8 cellular contexts compared by ENCODE assay signal in genomic region chr11:75388386-75389275, GRCh38. TPM values are rescaled to one million over a fixed set of nuclear protein-coding genes. Genes with fewer than 3 reads are reported as not detected.
DNase-seq lines count a peak whose midpoint lies in the region; ATAC-seq and TF ChIP-seq lines count a peak whose summit lies in the region.

No MANE protein-coding gene starts in this region.

- H3K4me3 Mint-ChIP-seq in T-helper 17 cell, result no peak overlapping the region

- H3K4me3 ChIP-seq in AG04450 (ENCODE audit: low read depth, low read length) (no peak overlapping the region), hepatocyte (no peak overlapping the region)

- peaks cover 8% of the 10 kb centered on the region for H3K4me1 Mint-ChIP-seq in T-helper 17 cell

- H3K27me3 ChIP-seq in AG04450 (ENCODE audit: control insufficient read depth, insufficient read depth, low read length) (peaks cover 9% of the 10 kb centered on the region), hepatocyte (no peaks in the 10 kb centered on the region)

- CTCF ChIA-PET in AG04450 (lab: Charles Lee), result interaction anchor here (0.6 to 6.9 kb wide), 37 partner anchors 9 to 479 kb away, joined by 3 to 105 read pairs (median 3); partner anchors contain the start of gene GDPD5

- no peaks in the 10 kb centered on the region for H3K9me2 ChIP-seq in hepatocyte (replicated peaks; ENCODE audit: insufficient read depth)

- no peak overlapping the region for H3K27ac Mint-ChIP-seq in T-helper 17 cell

- no peaks in the 10 kb centered on the region for H3K9me3 ChIP-seq in AG04450 (ENCODE audit: control insufficient read depth, insufficient read depth, low read length)
- H3K9me3 ChIP-seq in T-helper 17 cell (ENCODE audit: control insufficient read depth, low read length, poor library complexity, severe bottlenecking), result no peaks in the 10 kb centered on the region
- H3K9me3 ChIP-seq in hepatocyte (ENCODE audit: low read depth), result no peaks in the 10 kb centered on the region

- no peak overlapping the region for H3K4me2 ChIP-seq in hepatocyte

- H3K79me2 ChIP-seq in hepatocyte, result no peaks in the 10 kb centered on the region

- H3K4me1 ChIP-seq in hepatocyte (ENCODE audit: insufficient read depth), result peaks cover 14% of the 10 kb centered on the region

- POLR2A ChIA-PET in AG04450 (lab: Yijun Ruan, JAX), result interaction anchor here (0.7 kb wide), 1 partner anchor 187 kb away, joined by 5 read pairs; no protein-coding TSS in a partner anchor

- H4K20me1 ChIP-seq in hepatocyte (ENCODE audit: insufficient read depth, poor library complexity, severe bottlenecking), result no peaks in the 10 kb centered on the region

- H3K27ac ChIP-seq in AG04450 (ENCODE audit: low read depth, low read length), result peak overlapping the region; percentile 11
- no peak overlapping the region for H3K27ac ChIP-seq in hepatocyte

- no peaks in the 10 kb centered on the region for H3K36me3 ChIP-seq in hepatocyte (replicated peaks; ENCODE audit: insufficient read depth, low read depth)

- intact Hi-C loops in sciatic nerve (cut with DNase I), result loop anchor here (10.0 kb wide), 1 partner anchor 64 kb away; no protein-coding TSS in a partner anchor

- 30% methylated on average over 9 of the region's 9 CpGs for WGBS in hepatocyte (ENCODE audit: low lambda C conversion rate, missing lambda C conversion rate)

- DNase-seq in AG04450 (ENCODE audit: low read depth, low spot score), result peak; percentile 45
- peak; percentile 70 for DNase-seq in NCI-H1694 (lab: John Stamatoyannopoulos, UW)
- DNase-seq in T-helper 17 cell, result peak; percentile 19 to 56 (median 44)
- peak in 45 of 56 donors; percentile 9 to 81 (median 39) for DNase-seq in amygdala (lab: John Stamatoyannopoulos, UW)
- peak; percentile 81 for DNase-seq in hepatocyte (ENCODE audit: low spot score)
- DNase-seq in sciatic nerve (ENCODE audit: low spot score), result peak; percentile 86

- H3K36me3 Mint-ChIP-seq in T-helper 17 cell (ENCODE audit: low read depth), result no peaks in the 10 kb centered on the region

- peak; percentile 86 for TF ChIP-seq CTCF in AG04450 (IDR thresholded peaks at IDR 0.05; ENCODE audit: low read depth, low read length)
- peak; percentile 93 for TF ChIP-seq CTCF in hepatocyte (IDR thresholded peaks at IDR 0.05; ENCODE audit: poor library complexity)

- peak; percentile 63 for ATAC-seq in GM19043 (IDR thresholded peaks at IDR 0.05; ENCODE audit: low read depth, unreplicated experiment)
- ATAC-seq in T-helper 17 cell, result peak; percentile 90
- peak; percentile 82 for ATAC-seq in sciatic nerve
- ATAC-seq in GM18861 (IDR thresholded peaks at IDR 0.05; ENCODE audit: unreplicated experiment), result no peak

- H2AFZ ChIP-seq in hepatocyte, result peak overlapping the region; percentile 32

- H3K27me3 Mint-ChIP-seq in T-helper 17 cell, result no peaks in the 10 kb centered on the region

RNA-seq across cellular contexts. Expression of gene RPS3, which starts 10.7 kb away (rescaled TPM):
- polyA plus RNA-seq in AG04450 (2011; rRNA removed) (2,915 and 3,250 TPM in 2 replicates), hepatocyte (1,042 and 1,094 TPM in 2 replicates)
- polyA minus RNA-seq in AG04450 (2011; rRNA and poly(A)+ RNA removed), result 1,083 and 1,197 TPM in 2 replicates
- total RNA-seq in T-helper 17 cell (1,000 to 10,000 TPM; 4,448 to 4,546 TPM), hepatocyte (1,201 and 1,418 TPM in 2 replicates), sciatic nerve (1,413 TPM)

RNA-seq across cellular contexts. Expression of gene ARRB1, which starts 37.2 kb away (rescaled TPM):
- 36.9 and 43.8 TPM in 2 replicates for polyA plus RNA-seq in AG04450 (2011; rRNA removed)
- polyA minus RNA-seq in AG04450 (2011; rRNA and poly(A)+ RNA removed), result 91.5 and 108 TPM in 2 replicates
- 10 to 100 TPM; 26.3 to 39.6 TPM for total RNA-seq in T-helper 17 cell
- total RNA-seq in hepatocyte, result 83.2 and 91.3 TPM in 2 replicates
- 15.2 and 16.2 TPM in 2 replicates for polyA plus RNA-seq in hepatocyte
- total RNA-seq in sciatic nerve, result 70.8 TPM

RNA-seq across cellular contexts. Expression of gene KLHL35, which starts 44.4 kb away (rescaled TPM):
- polyA plus RNA-seq in AG04450 (2011; rRNA removed) (0.81 and 1.0 TPM in 2 replicates), hepatocyte (1.7 and 3.2 TPM in 2 replicates)
- 1.0 and 1.1 TPM in 2 replicates for polyA minus RNA-seq in AG04450 (2011; rRNA and poly(A)+ RNA removed)
- total RNA-seq in T-helper 17 cell (1 to 10 TPM; 1.3 to 3.1 TPM), hepatocyte (0.63 and 0.88 TPM in 2 replicates), sciatic nerve (3.6 TPM)
